1 cellular context compared by ENCODE assay signal in the genomic region with DNA sequence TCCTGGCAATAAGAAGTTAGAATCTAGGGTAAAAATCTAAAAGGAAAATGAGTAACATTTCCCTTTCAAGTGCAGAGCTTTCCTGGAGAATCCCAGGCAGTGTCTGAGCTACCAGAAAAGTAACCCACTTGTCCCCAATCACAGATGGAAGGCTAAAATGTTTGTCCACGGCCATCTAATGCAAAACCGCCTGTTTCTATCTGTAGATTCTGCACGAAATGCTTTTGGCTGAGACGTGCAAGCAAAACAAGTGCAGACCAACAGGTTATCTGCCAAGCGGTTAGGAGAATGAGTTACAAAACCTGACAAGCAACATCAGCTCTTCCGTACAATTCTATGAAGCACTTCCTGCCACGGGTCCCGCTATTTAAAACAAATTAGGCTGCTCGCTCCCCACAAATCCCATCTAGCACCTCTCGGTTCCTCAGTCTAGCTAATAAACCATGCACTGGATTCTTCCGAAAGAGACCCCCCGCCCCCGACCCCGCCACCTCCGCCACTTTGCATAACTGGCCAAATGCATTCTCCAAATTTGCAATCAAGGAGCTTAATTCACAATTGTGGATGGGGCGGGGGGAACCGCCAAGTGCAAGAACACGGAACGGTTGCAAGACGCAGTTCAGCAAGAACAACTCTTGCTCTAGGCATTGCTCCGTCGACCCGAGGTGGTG.
TF ChIP-seq lines count a peak whose summit lies in the region.

No MANE protein-coding gene starts in this region.

TF ChIP-seq in K562, 482 proteins besides CTCF, POLR2A, EP300 and RAD21 (continued from another document):
- TF ChIP-seq, protein P1, sequence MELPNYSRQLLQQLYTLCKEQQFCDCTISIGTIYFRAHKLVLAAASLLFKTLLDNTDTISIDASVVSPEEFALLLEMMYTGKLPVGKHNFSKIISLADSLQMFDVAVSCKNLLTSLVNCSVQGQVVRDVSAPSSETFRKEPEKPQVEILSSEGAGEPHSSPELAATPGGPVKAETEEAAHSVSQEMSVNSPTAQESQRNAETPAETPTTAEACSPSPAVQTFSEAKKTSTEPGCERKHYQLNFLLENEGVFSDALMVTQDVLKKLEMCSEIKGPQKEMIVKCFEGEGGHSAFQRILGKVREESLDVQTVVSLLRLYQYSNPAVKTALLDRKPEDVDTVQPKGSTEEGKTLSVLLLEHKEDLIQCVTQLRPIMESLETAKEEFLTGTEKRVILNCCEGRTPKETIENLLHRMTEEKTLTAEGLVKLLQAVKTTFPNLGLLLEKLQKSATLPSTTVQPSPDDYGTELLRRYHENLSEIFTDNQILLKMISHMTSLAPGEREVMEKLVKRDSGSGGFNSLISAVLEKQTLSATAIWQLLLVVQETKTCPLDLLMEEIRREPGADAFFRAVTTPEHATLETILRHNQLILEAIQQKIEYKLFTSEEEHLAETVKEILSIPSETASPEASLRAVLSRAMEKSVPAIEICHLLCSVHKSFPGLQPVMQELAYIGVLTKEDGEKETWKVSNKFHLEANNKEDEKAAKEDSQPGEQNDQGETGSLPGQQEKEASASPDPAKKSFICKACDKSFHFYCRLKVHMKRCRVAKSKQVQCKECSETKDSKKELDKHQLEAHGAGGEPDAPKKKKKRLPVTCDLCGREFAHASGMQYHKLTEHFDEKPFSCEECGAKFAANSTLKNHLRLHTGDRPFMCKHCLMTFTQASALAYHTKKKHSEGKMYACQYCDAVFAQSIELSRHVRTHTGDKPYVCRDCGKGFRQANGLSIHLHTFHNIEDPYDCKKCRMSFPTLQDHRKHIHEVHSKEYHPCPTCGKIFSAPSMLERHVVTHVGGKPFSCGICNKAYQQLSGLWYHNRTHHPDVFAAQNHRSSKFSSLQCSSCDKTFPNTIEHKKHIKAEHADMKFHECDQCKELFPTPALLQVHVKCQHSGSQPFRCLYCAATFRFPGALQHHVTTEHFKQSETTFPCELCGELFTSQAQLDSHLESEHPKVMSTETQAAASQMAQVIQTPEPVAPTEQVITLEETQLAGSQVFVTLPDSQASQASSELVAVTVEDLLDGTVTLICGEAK (IDR thresholded peaks at IDR 0.05): 0 out of 2 replicates have a peak, but pooled peaks have one; percentile 17
- TF ChIP-seq, protein P1 (CRISPR knock-in tag; IDR thresholded peaks at IDR 0.05): no peak
- TF ChIP-seq, protein P2, sequence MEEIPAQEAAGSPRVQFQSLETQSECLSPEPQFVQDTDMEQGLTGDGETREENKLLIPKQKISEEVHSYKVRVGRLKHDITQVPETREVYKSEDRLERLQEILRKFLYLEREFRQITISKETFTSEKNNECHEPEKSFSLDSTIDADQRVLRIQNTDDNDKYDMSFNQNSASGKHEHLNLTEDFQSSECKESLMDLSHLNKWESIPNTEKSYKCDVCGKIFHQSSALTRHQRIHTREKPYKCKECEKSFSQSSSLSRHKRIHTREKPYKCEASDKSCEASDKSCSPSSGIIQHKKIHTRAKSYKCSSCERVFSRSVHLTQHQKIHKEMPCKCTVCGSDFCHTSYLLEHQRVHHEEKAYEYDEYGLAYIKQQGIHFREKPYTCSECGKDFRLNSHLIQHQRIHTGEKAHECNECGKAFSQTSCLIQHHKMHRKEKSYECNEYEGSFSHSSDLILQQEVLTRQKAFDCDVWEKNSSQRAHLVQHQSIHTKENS (CRISPR knock-in tag; IDR thresholded peaks at IDR 0.05): no peak
- TF ChIP-seq BRD9 (IDR thresholded peaks at IDR 0.05; ENCODE audit: low read depth, partially characterized antibody): peak; percentile 30
